Comparison of ENCODE assay signal across 25 cellular contexts in genomic region chr2:131058214-131058613, GRCh38.
"Had no signal": no experiment of that assay in that cellular context is flagged by ENCODE, and none has a peak within 500 bp of the region (broad histone marks: within the 10 kb centered on the region; RNA-seq: fewer than 3 reads in every experiment).

No MANE protein-coding gene starts in this region.

- H3K9me3 Mint-ChIP-seq: naive thymus-derived CD4-positive, alpha-beta T cell; stimulated activated memory B cell treated with anti-CD40 and anti-IgM and Interleukin-4, amounts not matched to agents 10 μg/mL and 1 μg/mL and 100 μg/mL, for 72 hours; T-cell had no signal

- H3K27me3 ChIP-seq: esophagus muscularis mucosa, gastroesophageal sphincter, heart right ventricle, neutrophil, tibial nerve, uterus had no signal

- H3K9ac ChIP-seq: parathyroid adenoma had no signal

- H3K9me3 ChIP-seq: esophagus muscularis mucosa, gastroesophageal sphincter, heart right ventricle, mucosa of descending colon, neutrophil, tibial nerve, uterus had no signal

- H2AFZ ChIP-seq: parathyroid adenoma had no signal

- H3K27me3 Mint-ChIP-seq: naive thymus-derived CD4-positive, alpha-beta T cell; stimulated activated memory B cell treated with anti-CD40 and anti-IgM and Interleukin-4, amounts not matched to agents 10 μg/mL and 1 μg/mL and 100 μg/mL, for 72 hours; T-cell had no signal

- ATAC-seq: activated CD8-positive, alpha-beta T cell treated with anti-CD3 and anti-CD28 coated beads, Interleukin-2, amount 10 ng/mL, durations not matched to agents 7 days and 5 days; gastroesophageal sphincter; heart right ventricle; mucosa of descending colon; naive thymus-derived CD4-positive, alpha-beta T cell; SK-N-SH treated with all-trans-retinoic acid at 6 μM for 48 hours; stimulated activated memory B cell treated with anti-CD40 and anti-IgM and Interleukin-4, amounts not matched to agents 10 μg/mL and 1 μg/mL and 100 μg/mL, for 72 hours; T-cell had no signal

- H3K4me3 ChIP-seq: esophagus muscularis mucosa, gastroesophageal sphincter, heart right ventricle, mucosa of descending colon, tibial nerve, uterus had no signal

- FAIRE-seq: endothelial cell of umbilical vein had no signal

- H3K36me3 ChIP-seq: uterus had no signal

- H3K4me3 Mint-ChIP-seq: activated CD8-positive, alpha-beta T cell treated with anti-CD3 and anti-CD28 coated beads, Interleukin-2, amount 10 ng/mL, durations not matched to agents 7 days and 5 days; naive thymus-derived CD4-positive, alpha-beta T cell; stimulated activated memory B cell treated with anti-CD40 and anti-IgM and Interleukin-4, amounts not matched to agents 10 μg/mL and 1 μg/mL and 100 μg/mL, for 72 hours; T-cell had no signal

- DNase-seq: activated CD4-positive, alpha-beta T cell treated with anti-CD3 and anti-CD28 coated beads for 48 hours; activated CD4-positive, CD25-positive, alpha-beta regulatory T cell; activated CD8-positive, alpha-beta T cell treated with anti-CD3 and anti-CD28 coated beads, Interleukin-2, amount 10 ng/mL, durations not matched to agents 7 days and 5 days; activated effector memory CD4-positive, alpha-beta T cell treated with Interleukin-2 at 50 U/mL for 16 hours; activated T-cell treated with anti-CD3 and anti-CD28 coated beads, Interleukin-2, amount 50 U/mL, for 48 hours; aorta; cortex of kidney; effector CD8-positive, alpha-beta T cell; heart right ventricle; kidney glomerular epithelial cell; mesenchymal stem cell; mucosa of descending colon; naive thymus-derived CD4-positive, alpha-beta T cell; stimulated activated CD4-positive, alpha-beta T cell treated with anti-CD3 and anti-CD28 coated beads, Interleukin-4, amount 100 ng/mL, for 4 hours; T-cell; T1000; uterus had no signal

- H3K27ac Mint-ChIP-seq: activated CD8-positive, alpha-beta T cell treated with anti-CD3 and anti-CD28 coated beads, Interleukin-2, amount 10 ng/mL, durations not matched to agents 7 days and 5 days; stimulated activated memory B cell treated with anti-CD40 and anti-IgM and Interleukin-4, amounts not matched to agents 10 μg/mL and 1 μg/mL and 100 μg/mL, for 72 hours; T-cell had no signal

- H3K27ac ChIP-seq: esophagus muscularis mucosa, gastroesophageal sphincter, heart right ventricle, neutrophil, parathyroid adenoma, uterus had no signal
